In genomic region chr3:155871746-155872158, GRCh38 we compare ENCODE assay signal across 8 cellular contexts. TPM values are rescaled to one million over a fixed set of nuclear protein-coding genes. Genes with fewer than 3 reads are reported as not detected.
DNase-seq lines count a peak whose midpoint lies in the region; ATAC-seq and TF ChIP-seq lines count a peak whose summit lies in the region.

No MANE protein-coding gene starts in this region.

- H3K79me2 ChIP-seq in OCI-LY1 (ENCODE audit: insufficient read depth, low read length), result peaks cover 61% of the 10 kb centered on the region

- H4K20me1 ChIP-seq in OCI-LY1 (ENCODE audit: insufficient read depth, low read length), result no peaks in the 10 kb centered on the region; the same call in 1 of the 2 replicates

- H3K36me3 ChIP-seq in ES-I3 (ENCODE audit: insufficient read depth, low read length) (no peaks in the 10 kb centered on the region), OCI-LY1 (ENCODE audit: insufficient read depth, low read length) (peaks cover 3% of the 10 kb centered on the region; the same call in 1 of the 2 replicates), ovary (no peaks in the 10 kb centered on the region)

- peak overlapping the region; percentile 97 for H3K4me2 ChIP-seq in OCI-LY1 (ENCODE audit: low read length)

- H3K4me3 ChIP-seq in OCI-LY1 (ENCODE audit: low read depth, low read length, poor library complexity, severe bottlenecking) (peak overlapping the region; percentile 96), ovary (peak overlapping the region; percentile 75)

- no peak for TF ChIP-seq EP300 in ovary (IDR thresholded peaks at IDR 0.05)

- in situ Hi-C loops in GM13977 (cut with MboI; ENCODE audit: low pct_unique_long_range_greater_than_20kb, low sequenced_read_pairs, unreplicated experiment), result no loop called here

- H3K9me3 ChIP-seq in ES-I3 (ENCODE audit: control insufficient read depth, insufficient read depth, low read length), result no peaks in the 10 kb centered on the region
- no peaks in the 10 kb centered on the region for H3K9me3 ChIP-seq in OCI-LY1 (ENCODE audit: low read length)
- no peaks in the 10 kb centered on the region for H3K9me3 ChIP-seq in ovary

- ATAC-seq in GM21528 (IDR thresholded peaks at IDR 0.05; ENCODE audit: low FRiP score, unreplicated experiment), result peak; percentile 10

- H3F3A ChIP-seq in OCI-LY1 (ENCODE audit: insufficient read depth, low read length), result no peaks in the 10 kb centered on the region

- H3K4me1 ChIP-seq in ES-I3 (ENCODE audit: insufficient read depth, low read length) (peaks cover 17% of the 10 kb centered on the region), OCI-LY1 (ENCODE audit: insufficient read depth, low read length, severe bottlenecking) (peaks cover 41% of the 10 kb centered on the region), ovary (ENCODE audit: insufficient read depth) (peaks cover 2% of the 10 kb centered on the region)

- no peaks in the 10 kb centered on the region for H3K9me2 ChIP-seq in OCI-LY1 (ENCODE audit: low read depth, low read length)

- DNase-seq in epithelial cell of prostate (ENCODE audit: low read depth, low spot score) (no peak), ovary (no peak), GM13977 (ENCODE audit: low spot score) (no peak), RPMI8226 (no peak), DMS114 treated with DMSO at 0.1 percent for 48 hours (lab: John Stamatoyannopoulos, UW; ENCODE audit: unreplicated experiment) (no peak)

- H3K9ac ChIP-seq in ES-I3 (ENCODE audit: low read depth, low read length), result peak overlapping the region; percentile 82
- H3K9ac ChIP-seq in OCI-LY1 (ENCODE audit: low read length), result peak overlapping the region; percentile 99

- no peak for TF ChIP-seq CTCF in OCI-LY1 (IDR thresholded peaks at IDR 0.05; ENCODE audit: low read length)
- TF ChIP-seq CTCF in ovary (IDR thresholded peaks at IDR 0.05), result no peak
- no peak for TF ChIP-seq CTCF in GM13977 (IDR thresholded peaks at IDR 0.05; ENCODE audit: extremely low read depth, insufficient read depth, missing control alignments)

- peak overlapping the region; percentile 70 for H3K27ac ChIP-seq in OCI-LY1 (ENCODE audit: low read depth, low read length, poor library complexity, severe bottlenecking)
- peak overlapping the region; percentile 79 for H3K27ac ChIP-seq in epithelial cell of prostate
- peak overlapping the region; percentile 96 to 97 for H3K27ac ChIP-seq in ovary

- intact Hi-C loops in ovary (cut with DNase I), result loop anchor here in 1 of 4 donors (2.0 to 5.0 kb wide), 2 partner anchors 17 to 64 kb away; partner anchors contain the start of genes C3orf33 and SLC33A1

- H3K27me3 ChIP-seq in OCI-LY1 (ENCODE audit: insufficient read depth, low read length), result no peaks in the 10 kb centered on the region
- no peaks in the 10 kb centered on the region for H3K27me3 ChIP-seq in ovary

- no peak for TF ChIP-seq POLR2A in ovary (IDR thresholded peaks at IDR 0.05)

- no peak overlapping the region for H2AFZ ChIP-seq in OCI-LY1 (ENCODE audit: low read length)

- WGBS in ovary, 3 donors, result 0 to 1% (median 0%) methylated on average over 19 of the region's 19 CpGs

RNA-seq across cellular contexts. Expression of gene GMPS, which starts 1.3 kb away (rescaled TPM):
- total RNA-seq in ovary, result 10 to 100 TPM; 22.2 to 62.1 (median 48.9) TPM
- 10 to 100 TPM; 16.2 to 47.2 TPM for polyA plus RNA-seq in ovary

RNA-seq across cellular contexts. Expression of gene SLC33A1, which starts 17.5 kb away (rescaled TPM):
- 10 to 100 TPM; 18.4 to 35.4 (median 26.6) TPM for total RNA-seq in ovary
- 10 to 100 TPM; 10.9 to 23.7 TPM for polyA plus RNA-seq in ovary
